13 cellular contexts compared by ENCODE assay signal in the genomic region with DNA sequence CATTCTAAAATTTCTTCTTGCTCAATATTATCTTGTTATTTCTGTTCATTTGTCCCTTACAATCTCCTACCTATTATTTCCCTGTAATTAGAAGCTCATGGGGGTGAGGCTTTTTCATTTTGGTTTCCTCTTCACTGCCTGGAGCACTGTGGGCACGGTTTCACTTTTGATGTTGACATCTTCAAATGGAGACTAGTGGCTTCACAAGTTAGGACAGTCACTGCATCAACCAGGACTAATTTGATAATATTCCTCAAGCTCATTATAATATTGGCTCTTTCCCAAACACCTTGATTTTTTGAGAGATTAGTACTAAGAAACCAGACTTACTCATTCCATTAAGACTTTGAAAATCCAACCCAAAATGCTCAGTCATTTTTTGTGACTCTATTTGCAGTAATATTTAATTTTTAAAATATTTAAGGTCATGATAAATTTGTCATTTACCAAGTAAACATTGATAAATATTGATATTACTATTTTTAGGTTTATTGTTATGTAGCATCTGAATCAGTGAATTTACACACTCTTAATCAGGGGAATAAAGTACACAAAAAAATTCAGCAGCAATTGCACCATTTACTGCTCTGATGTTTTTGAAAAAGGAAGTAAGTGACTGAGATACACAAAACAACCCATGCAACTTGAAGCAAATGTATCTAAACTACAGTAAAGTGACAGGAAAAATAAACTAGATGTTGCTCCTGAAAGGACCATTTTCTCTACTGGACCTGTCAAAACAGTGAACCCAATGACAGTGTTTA. TPM values are rescaled to one million over a fixed set of nuclear protein-coding genes. Genes with fewer than 3 reads are reported as not detected.
DNase-seq lines count a peak whose midpoint lies in the region; ATAC-seq and TF ChIP-seq lines count a peak whose summit lies in the region.
"Had no signal": no experiment of that assay in that cellular context is flagged by ENCODE, and none has a peak within 500 bp of the region (broad histone marks: within the 10 kb centered on the region; RNA-seq: fewer than 3 reads in every experiment).

No MANE protein-coding gene starts in this region.

- H3K27me3 Mint-ChIP-seq in activated CD4-positive, alpha-beta memory T cell treated with anti-CD3 and anti-CD28 coated beads, Interleukin-2, amount 10 ng/mL, durations not matched to agents 7 days and 5 days = peaks cover 41% of the 10 kb centered on the region
- H3K27me3 Mint-ChIP-seq in activated CD4-positive, alpha-beta memory T cell treated with anti-CD3 and anti-CD28 coated beads for 36 hours = peaks cover 49% of the 10 kb centered on the region

- ATAC-seq in HG03045 (IDR thresholded peaks at IDR 0.05; ENCODE audit: unreplicated experiment) (peak; percentile 23), psoas muscle (no peak), HG03378 (IDR thresholded peaks at IDR 0.05; ENCODE audit: unreplicated experiment) (no peak)
- peak; percentile 8 for ATAC-seq in stimulated activated naive CD8-positive, alpha-beta T cell treated with anti-CD3 and anti-CD28 coated beads, Interleukin-15, Interleukin-2, amounts not matched to agents 100 U/mL and 50 U/mL, for 24 hours

- H3K27ac ChIP-seq in SU-DHL-6 (ENCODE audit: low read depth, low read length) (peak overlapping the region; percentile 96), psoas muscle (no peak overlapping the region)
- H3K27ac ChIP-seq: esophagus muscularis mucosa, prostate gland, uterus had no signal

- H3K4me1 Mint-ChIP-seq in activated CD4-positive, alpha-beta memory T cell treated with anti-CD3 and anti-CD28 coated beads, Interleukin-2, amount 10 ng/mL, durations not matched to agents 7 days and 5 days = peaks cover 62% of the 10 kb centered on the region
- H3K4me1 Mint-ChIP-seq in activated CD4-positive, alpha-beta memory T cell treated with anti-CD3 and anti-CD28 coated beads for 36 hours (ENCODE audit: low read depth) = peaks cover 43% of the 10 kb centered on the region

- H3K4me2 ChIP-seq in SU-DHL-6 (ENCODE audit: low read depth, low read length, poor library complexity, severe bottlenecking) = peak overlapping the region; percentile 92

- H2AFZ ChIP-seq in SU-DHL-6 (ENCODE audit: low read depth, low read length, severe bottlenecking) = no peak overlapping the region

- peak overlapping the region; percentile 45 for H3K9ac ChIP-seq in SU-DHL-6 (ENCODE audit: low read length)

- peak overlapping the region; percentile 41 for H3K4me3 Mint-ChIP-seq in activated CD4-positive, alpha-beta memory T cell treated with anti-CD3 and anti-CD28 coated beads, Interleukin-2, amount 10 ng/mL, durations not matched to agents 7 days and 5 days
- no peak overlapping the region for H3K4me3 Mint-ChIP-seq in activated CD4-positive, alpha-beta memory T cell treated with anti-CD3 and anti-CD28 coated beads for 36 hours

- peak overlapping the region; percentile 78 for H3K27ac Mint-ChIP-seq in activated CD4-positive, alpha-beta memory T cell treated with anti-CD3 and anti-CD28 coated beads, Interleukin-2, amount 10 ng/mL, durations not matched to agents 7 days and 5 days
- H3K27ac Mint-ChIP-seq in activated CD4-positive, alpha-beta memory T cell treated with anti-CD3 and anti-CD28 coated beads for 36 hours = no peak overlapping the region

- H3K9me2 ChIP-seq in SU-DHL-6 (replicated peaks; ENCODE audit: insufficient read depth, low read length) = no peaks in the 10 kb centered on the region

- POLR2A ChIA-PET in activated CD4-positive, alpha-beta memory T cell treated with anti-CD3 and anti-CD28 coated beads, Interleukin-2, amount 10 ng/mL, durations not matched to agents 7 days and 5 days (lab: Charles Lee) = interaction anchor here (0.7 to 6.5 kb wide), 33 partner anchors 8 to 687 kb away, joined by 3 to 134 read pairs (median 6); a partner anchor contains a TSS
- POLR2A ChIA-PET in activated CD4-positive, alpha-beta memory T cell treated with anti-CD3 and anti-CD28 coated beads for 36 hours (lab: Charles Lee) = interaction anchor here (1.0 kb wide), 1 partner anchor 33 kb away, joined by 4 read pairs; no protein-coding TSS in a partner anchor

- CTCF ChIA-PET in activated CD4-positive, alpha-beta memory T cell treated with anti-CD3 and anti-CD28 coated beads, Interleukin-2, amount 10 ng/mL, durations not matched to agents 7 days and 5 days (lab: Charles Lee) = interaction anchor here (0.8 to 4.9 kb wide), 9 partner anchors 19 to 523 kb away, joined by 3 to 47 read pairs (median 5); a partner anchor contains a TSS
- CTCF ChIA-PET in activated CD4-positive, alpha-beta memory T cell treated with anti-CD3 and anti-CD28 coated beads for 36 hours (lab: Charles Lee) = interaction anchor here (1.1 to 2.3 kb wide), 6 partner anchors 17 to 467 kb away, joined by 4 to 10 read pairs (median 5); a partner anchor contains a TSS

- H3K9me3 ChIP-seq in SU-DHL-6 (ENCODE audit: insufficient read depth, low read length) = peaks cover 1% of the 10 kb centered on the region; the same call in 1 of the 2 replicates
- H3K9me3 ChIP-seq in psoas muscle = no peaks in the 10 kb centered on the region
- H3K9me3 ChIP-seq: esophagus muscularis mucosa, prostate gland, uterus had no signal

- TF ChIP-seq CTCF in SU-DHL-6 (IDR thresholded peaks at IDR 0.05; ENCODE audit: insufficient read depth, low read length, poor library complexity, severe bottlenecking) (no peak), psoas muscle (IDR thresholded peaks at IDR 0.05) (no peak)

- intact Hi-C loops in activated CD4-positive, alpha-beta memory T cell treated with anti-CD3 and anti-CD28 coated beads for 36 hours (cut with micrococcal nuclease) = loop anchor here (1.0 to 2.0 kb wide), 7 partner anchors 29 to 351 kb away; no protein-coding TSS in a partner anchor
- intact Hi-C loops in psoas muscle (cut with DNase I) = no loop called here

- H3K36me3 ChIP-seq in SU-DHL-6 (ENCODE audit: low read length) = peaks cover 8% of the 10 kb centered on the region
- no peaks in the 10 kb centered on the region for H3K36me3 ChIP-seq in psoas muscle (ENCODE audit: insufficient read depth in 1 of 2, low read depth in 1 of 2)
- H3K36me3 ChIP-seq: esophagus muscularis mucosa, prostate gland, uterus had no signal

- H4K20me1 ChIP-seq in SU-DHL-6 (ENCODE audit: low read depth, low read length) = no peaks in the 10 kb centered on the region

- H3K4me1 ChIP-seq in psoas muscle = no peaks in the 10 kb centered on the region
- H3K4me1 ChIP-seq: esophagus muscularis mucosa, prostate gland, uterus had no signal

- peaks cover 18% of the 10 kb centered on the region for H3F3A ChIP-seq in SU-DHL-6 (ENCODE audit: insufficient read depth)

- peak; percentile 36 for DNase-seq in activated CD4-positive, alpha-beta memory T cell treated with anti-CD3 and anti-CD28 coated beads, Interleukin-2, amount 10 ng/mL, durations not matched to agents 7 days and 5 days
- no peak for DNase-seq in activated CD4-positive, alpha-beta memory T cell treated with anti-CD3 and anti-CD28 coated beads for 36 hours
- no peak for DNase-seq in stimulated activated naive CD8-positive, alpha-beta T cell treated with anti-CD3 and anti-CD28 coated beads, Interleukin-15, Interleukin-2, amounts not matched to agents 100 U/mL and 50 U/mL, for 24 hours
- no peak for DNase-seq in psoas muscle
- DNase-seq in activated naive CD4-positive, alpha-beta T cell treated with anti-CD3 and anti-CD28 coated beads, Interleukin-2, amount 50 U/mL, for 16 hours = no peak
- DNase-seq: anterior cingulate cortex, NCI-H82, uterus had no signal

- WGBS in psoas muscle, 3 donors = 65 to 70% (median 70%) methylated on average over 1 of the region's 1 CpG

- H3K27me3 ChIP-seq in SU-DHL-6 (ENCODE audit: low read length) (no peaks in the 10 kb centered on the region), psoas muscle (ENCODE audit: insufficient read depth in 3 of 3, low read length in 2 of 3) (no peaks in the 10 kb centered on the region)
- H3K27me3 ChIP-seq: esophagus muscularis mucosa, uterus had no signal

- peaks cover 26% of the 10 kb centered on the region for H3K9me3 Mint-ChIP-seq in activated CD4-positive, alpha-beta memory T cell treated with anti-CD3 and anti-CD28 coated beads, Interleukin-2, amount 10 ng/mL, durations not matched to agents 7 days and 5 days
- no peaks in the 10 kb centered on the region for H3K9me3 Mint-ChIP-seq in activated CD4-positive, alpha-beta memory T cell treated with anti-CD3 and anti-CD28 coated beads for 36 hours

- no peaks in the 10 kb centered on the region for H3K79me2 ChIP-seq in SU-DHL-6 (ENCODE audit: insufficient read depth, low read length)

- peak overlapping the region; percentile 35 for H3K4me3 ChIP-seq in SU-DHL-6 (ENCODE audit: insufficient read depth, low read length, poor library complexity, severe bottlenecking)
- H3K4me3 ChIP-seq in psoas muscle = no peak overlapping the region
- H3K4me3 ChIP-seq: esophagus muscularis mucosa, prostate gland, uterus had no signal

- peaks cover 49% of the 10 kb centered on the region for H3K36me3 Mint-ChIP-seq in activated CD4-positive, alpha-beta memory T cell treated with anti-CD3 and anti-CD28 coated beads, Interleukin-2, amount 10 ng/mL, durations not matched to agents 7 days and 5 days (ENCODE audit: low read depth)
- H3K36me3 Mint-ChIP-seq in activated CD4-positive, alpha-beta memory T cell treated with anti-CD3 and anti-CD28 coated beads for 36 hours = peaks cover 3% of the 10 kb centered on the region

RNA-seq across cellular contexts. Expression of a gene that starts 28.8 kb away (rescaled TPM):
- 10 to 100 TPM; 35.6 TPM for total RNA-seq in activated CD4-positive, alpha-beta memory T cell treated with anti-CD3 and anti-CD28 coated beads, Interleukin-2, amount 10 ng/mL, durations not matched to agents 7 days and 5 days
- 1 to 10 TPM; 1.5 to 1.8 TPM for total RNA-seq in activated CD4-positive, alpha-beta memory T cell treated with anti-CD3 and anti-CD28 coated beads for 36 hours
- 10 to 100 TPM in 2 of 4 donors, 1 to 10 TPM in 2; 2.8 to 18.5 (median 10.3) TPM for total RNA-seq in psoas muscle
- 1 to 10 TPM; 3.1 to 8.2 (median 3.5) TPM for polyA plus RNA-seq in psoas muscle

Comparison
In these comparisons a context has a peak if more than half of its experiments do, and no peak if none do; other contexts are left out.
1. ATAC-seq: peak in HG03045 (single experiment) and stimulated activated naive CD8-positive, alpha-beta T cell treated with anti-CD3 and anti-CD28 coated beads, Interleukin-15, Interleukin-2, amounts not matched to agents 100 U/mL and 50 U/mL, for 24 hours (single experiment); none in psoas muscle (0 of 4) and HG03378 (single experiment).